ENCODE assay signal across 1 cellular context in the genomic region with DNA sequence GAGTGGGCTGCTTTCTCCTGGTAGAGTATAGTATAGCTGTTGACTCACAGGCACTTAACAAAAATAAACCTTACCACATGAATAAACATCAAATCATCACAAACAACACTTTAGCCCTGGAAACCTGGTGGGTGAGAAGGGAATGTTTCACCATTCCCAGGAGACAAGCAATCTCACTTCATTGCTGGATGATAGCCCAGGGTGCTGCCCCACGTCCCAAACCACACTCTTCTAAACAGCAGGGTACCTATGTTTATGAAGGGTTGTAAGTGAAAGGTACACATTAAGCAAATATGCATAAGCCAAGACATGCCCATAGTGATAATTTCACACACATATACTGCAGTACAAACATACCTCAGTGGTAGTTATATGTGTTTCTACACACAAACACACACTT.
TF ChIP-seq lines count a peak whose summit lies in the region.

No MANE protein-coding gene starts in this region.

TF ChIP-seq in HEK293, 187 proteins besides CTCF, POLR2A, EP300 and RAD21 (continued from another document and continues in another):
- no peak for TF ChIP-seq ZNF488 (tag by site-specific recombination; IDR thresholded peaks at IDR 0.05)
- TF ChIP-seq ZNF132 (tag by site-specific recombination; IDR thresholded peaks at IDR 0.05; ENCODE audit: borderline replicate concordance): no peak
- TF ChIP-seq MYNN (tag by site-specific recombination; IDR thresholded peaks at IDR 0.05; ENCODE audit: borderline replicate concordance): no peak
- TF ChIP-seq ZNF114 (tag by site-specific recombination; IDR thresholded peaks at IDR 0.05): no peak
- peak; percentile 79; the same call in 1 of the 2 replicates for TF ChIP-seq ZNF561 (tag by site-specific recombination; IDR thresholded peaks at IDR 0.05; ENCODE audit: borderline replicate concordance)
- TF ChIP-seq ZSCAN16 (tag by site-specific recombination; IDR thresholded peaks at IDR 0.05): no peak
- peak; percentile 91 for TF ChIP-seq ZIC2 (tag by site-specific recombination; IDR thresholded peaks at IDR 0.05)
- TF ChIP-seq ZNF16 (tag by site-specific recombination; IDR thresholded peaks at IDR 0.05; ENCODE audit: low read depth): no peak
- TF ChIP-seq ZNF544 (tag by site-specific recombination; IDR thresholded peaks at IDR 0.05): no peak
- TF ChIP-seq MZF1 (tag by site-specific recombination; IDR thresholded peaks at IDR 0.05; ENCODE audit: borderline replicate concordance): no peak
- TF ChIP-seq OVOL3 (tag by site-specific recombination; IDR thresholded peaks at IDR 0.05): no peak
- TF ChIP-seq ZNF501 (tag by site-specific recombination; IDR thresholded peaks at IDR 0.05): no peak
- 0 out of 2 replicates have a peak, but pooled peaks have one; percentile 7 for TF ChIP-seq ZFP69B (tag by site-specific recombination; IDR thresholded peaks at IDR 0.05)
- TF ChIP-seq ZBTB49 (tag by site-specific recombination; IDR thresholded peaks at IDR 0.05; ENCODE audit: low read depth): no peak
- TF ChIP-seq SP7 (tag by site-specific recombination; IDR thresholded peaks at IDR 0.05): peak; percentile 99
- TF ChIP-seq ZNF664 (tag by site-specific recombination; IDR thresholded peaks at IDR 0.05): no peak
- TF ChIP-seq ZBTB8A (tag by site-specific recombination; IDR thresholded peaks at IDR 0.05): no peak; the same call in 1 of the 2 replicates
- TF ChIP-seq KLF10 (tag by site-specific recombination; IDR thresholded peaks at IDR 0.05): peak; percentile 69
- TF ChIP-seq ZNF621 (tag by site-specific recombination; IDR thresholded peaks at IDR 0.05): no peak
- TF ChIP-seq ZNF266 (tag by site-specific recombination; IDR thresholded peaks at IDR 0.05; ENCODE audit: low read depth): no peak
- TF ChIP-seq PRDM4 (tag by site-specific recombination; IDR thresholded peaks at IDR 0.05): peak; percentile 52; the same call in 1 of the 2 replicates
- no peak for TF ChIP-seq ZFP41 (tag by site-specific recombination; IDR thresholded peaks at IDR 0.05; ENCODE audit: borderline replicate concordance)
- no peak for TF ChIP-seq KLF17 (tag by site-specific recombination; IDR thresholded peaks at IDR 0.05)
- TF ChIP-seq, protein P1, sequence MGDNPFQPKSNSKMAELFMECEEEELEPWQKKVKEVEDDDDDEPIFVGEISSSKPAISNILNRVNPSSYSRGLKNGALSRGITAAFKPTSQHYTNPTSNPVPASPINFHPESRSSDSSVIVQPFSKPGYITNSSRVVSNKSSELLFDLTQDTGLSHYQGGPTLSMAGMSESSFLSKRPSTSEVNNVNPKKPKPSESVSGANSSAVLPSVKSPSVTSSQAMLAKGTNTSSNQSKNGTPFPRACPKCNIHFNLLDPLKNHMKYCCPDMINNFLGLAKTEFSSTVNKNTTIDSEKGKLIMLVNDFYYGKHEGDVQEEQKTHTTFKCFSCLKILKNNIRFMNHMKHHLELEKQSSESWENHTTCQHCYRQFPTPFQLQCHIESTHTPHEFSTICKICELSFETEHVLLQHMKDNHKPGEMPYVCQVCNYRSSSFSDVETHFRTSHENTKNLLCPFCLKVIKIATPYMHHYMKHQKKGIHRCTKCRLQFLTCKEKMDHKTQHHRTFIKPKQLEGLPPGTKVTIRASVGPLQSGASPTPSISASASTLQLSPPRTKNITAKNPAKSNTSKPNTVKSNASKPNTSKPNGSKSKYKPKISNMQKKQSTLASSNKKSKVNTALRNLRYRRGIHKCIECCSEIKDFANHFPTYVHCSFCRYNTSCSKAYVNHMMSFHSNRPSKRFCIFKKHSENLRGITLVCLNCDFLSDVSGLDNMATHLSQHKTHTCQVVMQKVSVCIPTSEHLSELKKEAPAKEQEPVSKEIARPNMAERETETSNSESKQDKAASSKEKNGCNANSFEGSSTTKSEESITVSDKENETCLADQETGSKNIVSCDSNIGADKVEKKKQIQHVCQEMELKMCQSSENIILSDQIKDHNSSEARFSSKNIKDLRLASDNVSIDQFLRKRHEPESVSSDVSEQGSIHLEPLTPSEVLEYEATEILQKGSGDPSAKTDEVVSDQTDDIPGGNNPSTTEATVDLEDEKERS (tag by site-specific recombination; IDR thresholded peaks at IDR 0.05): no peak
- no peak for TF ChIP-seq ZNF175 (tag by site-specific recombination; IDR thresholded peaks at IDR 0.05)
- TF ChIP-seq ZBTB20 (tag by site-specific recombination; IDR thresholded peaks at IDR 0.05): peak; percentile 21; the same call in 1 of the 2 replicates
- TF ChIP-seq HOXC10 (CRISPR knock-in tag; IDR thresholded peaks at IDR 0.05): no peak
- peak; percentile 59 for TF ChIP-seq ZFHX2 (tag by site-specific recombination; conservative IDR thresholded peaks at IDR 0.05)
- no peak for TF ChIP-seq ZNF514 (tag by site-specific recombination; IDR thresholded peaks at IDR 0.05)
- TF ChIP-seq ZFP3 (tag by site-specific recombination; IDR thresholded peaks at IDR 0.05; ENCODE audit: low read depth): no peak
- no peak for TF ChIP-seq ZNF600 (tag by site-specific recombination; IDR thresholded peaks at IDR 0.05)
- no peak for TF ChIP-seq ZNF391 (tag by site-specific recombination; IDR thresholded peaks at IDR 0.05; ENCODE audit: borderline replicate concordance, low read depth)
- peak; percentile 46; the same call in 1 of the 2 replicates for TF ChIP-seq PRDM6 (tag by site-specific recombination; IDR thresholded peaks at IDR 0.05)
- TF ChIP-seq, protein P2, sequence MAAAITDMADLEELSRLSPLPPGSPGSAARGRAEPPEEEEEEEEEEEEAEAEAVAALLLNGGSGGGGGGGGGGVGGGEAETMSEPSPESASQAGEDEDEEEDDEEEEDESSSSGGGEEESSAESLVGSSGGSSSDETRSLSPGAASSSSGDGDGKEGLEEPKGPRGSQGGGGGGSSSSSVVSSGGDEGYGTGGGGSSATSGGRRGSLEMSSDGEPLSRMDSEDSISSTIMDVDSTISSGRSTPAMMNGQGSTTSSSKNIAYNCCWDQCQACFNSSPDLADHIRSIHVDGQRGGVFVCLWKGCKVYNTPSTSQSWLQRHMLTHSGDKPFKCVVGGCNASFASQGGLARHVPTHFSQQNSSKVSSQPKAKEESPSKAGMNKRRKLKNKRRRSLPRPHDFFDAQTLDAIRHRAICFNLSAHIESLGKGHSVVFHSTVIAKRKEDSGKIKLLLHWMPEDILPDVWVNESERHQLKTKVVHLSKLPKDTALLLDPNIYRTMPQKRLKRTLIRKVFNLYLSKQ (tag by site-specific recombination; IDR thresholded peaks at IDR 0.05; ENCODE audit: borderline replicate concordance): no peak
- peak; percentile 56 for TF ChIP-seq ZBTB48 (tag by site-specific recombination; IDR thresholded peaks at IDR 0.05)
- no peak for TF ChIP-seq MEIS1 (CRISPR knock-in tag; IDR thresholded peaks at IDR 0.05; ENCODE audit: borderline replicate concordance)
- TF ChIP-seq FEZF1 (tag by site-specific recombination; IDR thresholded peaks at IDR 0.05): peak; percentile 70
- TF ChIP-seq ZNF510 (tag by site-specific recombination; IDR thresholded peaks at IDR 0.05; ENCODE audit: insufficient replicate concordance): no peak
- peak; percentile 88 for TF ChIP-seq ZNF18 (tag by site-specific recombination; IDR thresholded peaks at IDR 0.05)
- 0 out of 2 replicates have a peak, but pooled peaks have one; percentile 26 for TF ChIP-seq ZSCAN30 (tag by site-specific recombination; IDR thresholded peaks at IDR 0.05)
- 0 out of 2 replicates have a peak, but pooled peaks have one; percentile 12 for TF ChIP-seq PRDM10 (tag by site-specific recombination; IDR thresholded peaks at IDR 0.05)
- TF ChIP-seq GLI2 (tag by site-specific recombination; IDR thresholded peaks at IDR 0.05; ENCODE audit: borderline replicate concordance, low read depth): peak; percentile 78; the same call in 1 of the 2 replicates
